In genomic region chrX:56853436-56853835, GRCh38 we compare ENCODE assay signal across 15 cellular contexts.
DNase-seq lines count a peak whose midpoint lies in the region; ATAC-seq and TF ChIP-seq lines count a peak whose summit lies in the region.
"Had no signal": no experiment of that assay in that cellular context is flagged by ENCODE, and none has a peak within 500 bp of the region (broad histone marks: within the 10 kb centered on the region; RNA-seq: fewer than 3 reads in every experiment).

No MANE protein-coding gene starts in this region.

- TF ChIP-seq CTCF in coronary artery (IDR thresholded peaks at IDR 0.05) = no peak

- H3K4me3 ChIP-seq in coronary artery = no peak overlapping the region
- H3K4me3 ChIP-seq: BLaER1 treated with 17β-estradiol and CSF1 and Interleukin-3, amounts not matched to agents 10 nM and 100 nM; GM23248 had no signal

- intact Hi-C loops in sciatic nerve (cut with DNase I) = no loop called here

- ATAC-seq in GM21576 (IDR thresholded peaks at IDR 0.05; ENCODE audit: unreplicated experiment) = no peak
- no peak for ATAC-seq in sciatic nerve

- H3K27ac ChIP-seq in coronary artery = no peak overlapping the region
- H3K27ac ChIP-seq: BLaER1 treated with 17β-estradiol and CSF1 and Interleukin-3, amounts not matched to agents 10 nM and 100 nM; GM23248 had no signal

- DNase-seq in SHP77 treated with DMSO at 0.1 percent for 48 hours (lab: John Stamatoyannopoulos, UW) (peak; percentile 2), SHP77 (lab: John Stamatoyannopoulos, UW) (no peak), LHCN-M2 (ENCODE audit: low read depth) (peak; percentile 0), RPMI7951 (ENCODE audit: low read depth) (peak; percentile 70), sciatic nerve (ENCODE audit: low spot score) (no peak), coronary artery (ENCODE audit: low spot score) (no peak)
- DNase-seq: ACHN; CD4-positive, CD25-positive, alpha-beta regulatory T cell; DND-41; GDM1; GM23248; H7; KG1 had no signal

Comparison
In these comparisons a context has a peak if more than half of its experiments do, and no peak if none do; other contexts are left out.
1. DNase-seq: peak in SHP77 treated with DMSO at 0.1 percent for 48 hours (single experiment), LHCN-M2 (single experiment) and RPMI7951 (single experiment); none in SHP77 (0 of 2), sciatic nerve (single experiment) and coronary artery (single experiment).